Comparison of ENCODE assay signal across 21 cellular contexts in the genomic region with DNA sequence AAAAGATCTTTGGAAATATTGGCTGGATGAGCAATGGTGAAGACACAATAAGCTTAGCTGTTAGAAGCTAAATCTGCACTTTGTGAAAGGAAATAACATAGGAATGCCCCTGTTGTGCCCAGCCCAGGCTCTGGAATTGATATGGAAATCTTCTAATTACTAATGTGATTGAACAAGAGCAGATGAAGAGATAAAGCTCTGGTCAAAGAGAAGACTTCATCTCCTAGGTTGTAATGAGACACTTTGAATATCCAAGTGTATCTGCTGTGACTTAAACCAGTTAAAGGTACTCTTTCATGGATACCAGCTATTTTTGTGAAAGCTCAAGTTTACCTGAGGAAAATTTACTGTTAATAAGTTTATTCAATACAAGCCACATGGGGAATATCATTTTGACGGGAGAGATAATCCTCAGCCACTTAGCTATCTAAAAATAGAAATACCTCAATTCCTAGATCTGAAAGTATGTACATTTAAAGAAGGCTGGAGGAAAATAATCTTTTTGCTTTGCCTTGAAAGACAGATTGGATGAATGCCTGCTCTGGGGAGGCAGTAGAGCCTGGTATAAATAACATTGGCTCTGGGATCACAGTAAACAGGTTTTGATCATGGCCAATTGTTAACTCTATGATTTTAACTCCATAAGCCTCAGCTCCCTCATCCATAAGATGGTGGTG.
DNase-seq lines count a peak whose midpoint lies in the region; ATAC-seq and TF ChIP-seq lines count a peak whose summit lies in the region.
"Had no signal": no experiment of that assay in that cellular context is flagged by ENCODE, and none has a peak within 500 bp of the region (broad histone marks: within the 10 kb centered on the region; RNA-seq: fewer than 3 reads in every experiment).

No MANE protein-coding gene starts in this region.

- peaks cover 17% of the 10 kb centered on the region for H3K4me1 Mint-ChIP-seq in GM23338
- H3K4me1 Mint-ChIP-seq in mesothelial cell of epicardium, result peaks cover 19% of the 10 kb centered on the region
- H3K4me1 Mint-ChIP-seq: CD14-positive monocyte had no signal

- H3K4me3 Mint-ChIP-seq in GM23338 (no peak overlapping the region), mesothelial cell of epicardium (no peak overlapping the region)
- H3K4me3 Mint-ChIP-seq: CD14-positive monocyte had no signal

- TF ChIP-seq CTCF in GM23338 (conservative IDR thresholded peaks at IDR 0.05; ENCODE audit: low read depth in 2 of 2) (no peak), mesothelial cell of epicardium (IDR thresholded peaks at IDR 0.05; ENCODE audit: unreplicated experiment) (no peak)

- H4K20me1 ChIP-seq in GM23338 (replicated peaks; ENCODE audit: insufficient read depth), result no peaks in the 10 kb centered on the region

- H3F3A ChIP-seq in GM23338 (replicated peaks; ENCODE audit: low read depth), result no peaks in the 10 kb centered on the region

- no peaks in the 10 kb centered on the region for H3K36me3 Mint-ChIP-seq in GM23338 (ENCODE audit: low read depth)
- H3K36me3 Mint-ChIP-seq in mesothelial cell of epicardium, result no peaks in the 10 kb centered on the region
- H3K36me3 Mint-ChIP-seq: CD14-positive monocyte had no signal

- no peaks in the 10 kb centered on the region for H3K9me2 ChIP-seq in GM23338 (ENCODE audit: insufficient read depth)

- H3K27me3 ChIP-seq in GM23338 (ENCODE audit: insufficient read depth) (no peaks in the 10 kb centered on the region), adipocyte (replicated peaks; ENCODE audit: control insufficient read depth, insufficient read depth, low read length) (no peaks in the 10 kb centered on the region)
- H3K27me3 ChIP-seq: SJSA1 had no signal

- no peaks in the 10 kb centered on the region for H3K9me3 Mint-ChIP-seq in GM23338
- no peaks in the 10 kb centered on the region for H3K9me3 Mint-ChIP-seq in mesothelial cell of epicardium

- 0 out of 2 replicates have a peak overlapping the region, but pooled peaks have one; percentile 0 for H3K27ac Mint-ChIP-seq in GM23338
- H3K27ac Mint-ChIP-seq in mesothelial cell of epicardium, result peak overlapping the region; percentile 67
- H3K27ac Mint-ChIP-seq: CD14-positive monocyte had no signal

- H3K4me1 ChIP-seq in GM23338 (ENCODE audit: insufficient read depth), result peaks cover 18% of the 10 kb centered on the region
- H3K4me1 ChIP-seq in adipocyte (ENCODE audit: control insufficient read depth, insufficient read depth, low read length), result no peaks in the 10 kb centered on the region
- H3K4me1 ChIP-seq: SJSA1 had no signal

- H3K27ac ChIP-seq in GM23338 (ENCODE audit: low read depth), result no peak overlapping the region
- H3K27ac ChIP-seq: HL-60, RWPE1, SJSA1 had no signal

- no peak overlapping the region for H3K4me2 ChIP-seq in GM23338

- H3K79me2 ChIP-seq in GM23338 (replicated peaks; ENCODE audit: insufficient read depth), result no peaks in the 10 kb centered on the region

- no peak overlapping the region for H3K9ac ChIP-seq in adipocyte (ENCODE audit: low read length)

- H3K27me3 Mint-ChIP-seq in GM23338 (ENCODE audit: insufficient read depth, low read depth, poor library complexity), result no peaks in the 10 kb centered on the region
- no peaks in the 10 kb centered on the region for H3K27me3 Mint-ChIP-seq in mesothelial cell of epicardium (ENCODE audit: low read depth)

- H3K36me3 ChIP-seq in GM23338 (ENCODE audit: insufficient read depth), result no peaks in the 10 kb centered on the region
- H3K36me3 ChIP-seq in adipocyte (ENCODE audit: control insufficient read depth, insufficient read depth, low read length, severe bottlenecking), result no peaks in the 10 kb centered on the region
- H3K36me3 ChIP-seq: SJSA1 had no signal

- DNase-seq in GM23338 (ENCODE audit: low spot score) (peak; percentile 7), NCI-H82 (lab: John Stamatoyannopoulos, UW) (peak; percentile 54), adipocyte (ENCODE audit: low read depth) (peak; percentile 17), mesothelial cell of epicardium (ENCODE audit: low spot score in 2 of 2, unreplicated experiment in 2 of 2) (no peak), NCI-H2171 (lab: John Stamatoyannopoulos, UW) (no peak)
- DNase-seq: AML-193, COR-L47, EL, HCEC 1CT, MV-4-11, NCI-H1417, NCI-H187 treated with DMSO at 0.1 percent for 48 hours, NCI-H446, NCI-H69, PC-3 had no signal

- H3K4me3 ChIP-seq in GM23338 (no peak overlapping the region), adipocyte (ENCODE audit: low read length) (no peak overlapping the region)
- H3K4me3 ChIP-seq: SJSA1 had no signal

- H3K9me3 ChIP-seq in adipocyte (ENCODE audit: control insufficient read depth, low read length), result no peaks in the 10 kb centered on the region
- H3K9me3 ChIP-seq: SJSA1 had no signal

- no peak overlapping the region for H2AFZ ChIP-seq in GM23338

- peak; percentile 44 for ATAC-seq in GM23338
- no peak for ATAC-seq in GM18520 (IDR thresholded peaks at IDR 0.05; ENCODE audit: unreplicated experiment)
- no peak for ATAC-seq in HG02938 (IDR thresholded peaks at IDR 0.05; ENCODE audit: unreplicated experiment)

TF ChIP-seq in GM23338, 12 proteins besides CTCF, POLR2A, EP300 and RAD21:
- TF ChIP-seq, protein P1, sequence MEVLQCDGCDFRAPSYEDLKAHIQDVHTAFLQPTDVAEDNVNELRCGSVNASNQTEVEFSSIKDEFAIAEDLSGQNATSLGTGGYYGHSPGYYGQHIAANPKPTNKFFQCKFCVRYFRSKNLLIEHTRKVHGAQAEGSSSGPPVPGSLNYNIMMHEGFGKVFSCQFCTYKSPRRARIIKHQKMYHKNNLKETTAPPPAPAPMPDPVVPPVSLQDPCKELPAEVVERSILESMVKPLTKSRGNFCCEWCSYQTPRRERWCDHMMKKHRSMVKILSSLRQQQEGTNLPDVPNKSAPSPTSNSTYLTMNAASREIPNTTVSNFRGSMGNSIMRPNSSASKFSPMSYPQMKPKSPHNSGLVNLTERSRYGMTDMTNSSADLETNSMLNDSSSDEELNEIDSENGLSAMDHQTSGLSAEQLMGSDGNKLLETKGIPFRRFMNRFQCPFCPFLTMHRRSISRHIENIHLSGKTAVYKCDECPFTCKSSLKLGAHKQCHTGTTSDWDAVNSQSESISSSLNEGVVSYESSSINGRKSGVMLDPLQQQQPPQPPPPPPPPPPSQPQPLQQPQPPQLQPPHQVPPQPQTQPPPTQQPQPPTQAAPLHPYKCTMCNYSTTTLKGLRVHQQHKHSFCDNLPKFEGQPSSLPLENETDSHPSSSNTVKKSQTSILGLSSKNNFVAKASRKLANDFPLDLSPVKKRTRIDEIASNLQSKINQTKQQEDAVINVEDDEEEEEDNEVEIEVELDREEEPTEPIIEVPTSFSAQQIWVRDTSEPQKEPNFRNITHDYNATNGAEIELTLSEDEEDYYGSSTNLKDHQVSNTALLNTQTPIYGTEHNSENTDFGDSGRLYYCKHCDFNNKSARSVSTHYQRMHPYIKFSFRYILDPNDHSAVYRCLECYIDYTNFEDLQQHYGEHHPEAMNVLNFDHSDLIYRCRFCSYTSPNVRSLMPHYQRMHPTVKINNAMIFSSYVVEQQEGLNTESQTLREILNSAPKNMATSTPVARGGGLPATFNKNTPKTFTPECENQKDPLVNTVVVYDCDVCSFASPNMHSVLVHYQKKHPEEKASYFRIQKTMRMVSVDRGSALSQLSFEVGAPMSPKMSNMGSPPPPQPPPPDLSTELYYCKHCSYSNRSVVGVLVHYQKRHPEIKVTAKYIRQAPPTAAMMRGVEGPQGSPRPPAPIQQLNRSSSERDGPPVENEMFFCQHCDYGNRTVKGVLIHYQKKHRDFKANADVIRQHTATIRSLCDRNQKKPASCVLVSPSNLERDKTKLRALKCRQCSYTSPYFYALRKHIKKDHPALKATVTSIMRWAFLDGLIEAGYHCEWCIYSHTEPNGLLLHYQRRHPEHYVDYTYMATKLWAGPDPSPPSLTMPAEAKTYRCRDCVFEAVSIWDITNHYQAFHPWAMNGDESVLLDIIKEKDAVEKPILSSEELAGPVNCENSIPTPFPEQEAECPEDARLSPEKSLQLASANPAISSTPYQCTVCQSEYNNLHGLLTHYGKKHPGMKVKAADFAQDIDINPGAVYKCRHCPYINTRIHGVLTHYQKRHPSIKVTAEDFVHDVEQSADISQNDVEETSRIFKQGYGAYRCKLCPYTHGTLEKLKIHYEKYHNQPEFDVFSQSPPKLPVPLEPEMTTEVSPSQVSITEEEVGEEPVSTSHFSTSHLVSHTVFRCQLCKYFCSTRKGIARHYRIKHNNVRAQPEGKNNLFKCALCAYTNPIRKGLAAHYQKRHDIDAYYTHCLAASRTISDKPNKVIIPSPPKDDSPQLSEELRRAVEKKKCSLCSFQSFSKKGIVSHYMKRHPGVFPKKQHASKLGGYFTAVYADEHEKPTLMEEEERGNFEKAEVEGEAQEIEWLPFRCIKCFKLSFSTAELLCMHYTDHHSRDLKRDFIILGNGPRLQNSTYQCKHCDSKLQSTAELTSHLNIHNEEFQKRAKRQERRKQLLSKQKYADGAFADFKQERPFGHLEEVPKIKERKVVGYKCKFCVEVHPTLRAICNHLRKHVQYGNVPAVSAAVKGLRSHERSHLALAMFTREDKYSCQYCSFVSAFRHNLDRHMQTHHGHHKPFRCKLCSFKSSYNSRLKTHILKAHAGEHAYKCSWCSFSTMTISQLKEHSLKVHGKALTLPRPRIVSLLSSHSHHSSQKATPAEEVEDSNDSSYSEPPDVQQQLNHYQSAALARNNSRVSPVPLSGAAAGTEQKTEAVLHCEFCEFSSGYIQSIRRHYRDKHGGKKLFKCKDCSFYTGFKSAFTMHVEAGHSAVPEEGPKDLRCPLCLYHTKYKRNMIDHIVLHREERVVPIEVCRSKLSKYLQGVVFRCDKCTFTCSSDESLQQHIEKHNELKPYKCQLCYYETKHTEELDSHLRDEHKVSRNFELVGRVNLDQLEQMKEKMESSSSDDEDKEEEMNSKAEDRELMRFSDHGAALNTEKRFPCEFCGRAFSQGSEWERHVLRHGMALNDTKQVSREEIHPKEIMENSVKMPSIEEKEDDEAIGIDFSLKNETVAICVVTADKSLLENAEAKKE (CRISPR knock-in tag; IDR thresholded peaks at IDR 0.05), result peak; percentile 66; the same call in 1 of the 2 replicates
- TF ChIP-seq ZNF114 (CRISPR knock-in tag; IDR thresholded peaks at IDR 0.05), result no peak
- TF ChIP-seq POLR2AphosphoS5 (IDR thresholded peaks at IDR 0.05; ENCODE audit: low read depth), result no peak
- no peak for TF ChIP-seq EZH2 (IDR thresholded peaks at IDR 0.05; ENCODE audit: low read depth, unreplicated experiment)
- TF ChIP-seq, protein P2, sequence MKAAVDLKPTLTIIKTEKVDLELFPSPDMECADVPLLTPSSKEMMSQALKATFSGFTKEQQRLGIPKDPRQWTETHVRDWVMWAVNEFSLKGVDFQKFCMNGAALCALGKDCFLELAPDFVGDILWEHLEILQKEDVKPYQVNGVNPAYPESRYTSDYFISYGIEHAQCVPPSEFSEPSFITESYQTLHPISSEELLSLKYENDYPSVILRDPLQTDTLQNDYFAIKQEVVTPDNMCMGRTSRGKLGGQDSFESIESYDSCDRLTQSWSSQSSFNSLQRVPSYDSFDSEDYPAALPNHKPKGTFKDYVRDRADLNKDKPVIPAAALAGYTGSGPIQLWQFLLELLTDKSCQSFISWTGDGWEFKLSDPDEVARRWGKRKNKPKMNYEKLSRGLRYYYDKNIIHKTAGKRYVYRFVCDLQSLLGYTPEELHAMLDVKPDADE (IDR thresholded peaks at IDR 0.05), result no peak
- TF ChIP-seq ZNF331 (CRISPR knock-in tag; IDR thresholded peaks at IDR 0.05; ENCODE audit: low read depth), result no peak
- TF ChIP-seq STAT1 (IDR thresholded peaks at IDR 0.05; ENCODE audit: unreplicated experiment), result no peak

Comparison
In these comparisons a context has a peak if more than half of its experiments do, and no peak if none do; other contexts are left out.
1. DNase-seq: peak in GM23338 (single experiment), NCI-H82 (single experiment) and adipocyte (single experiment); none in mesothelial cell of epicardium (0 of 2) and NCI-H2171 (single experiment).